8 cellular contexts compared by ENCODE assay signal in genomic region chr4:39977489-39978377, GRCh38. TPM values are rescaled to one million over a fixed set of nuclear protein-coding genes. Genes with fewer than 3 reads are reported as not detected.
DNase-seq lines count a peak whose midpoint lies in the region; FAIRE-seq and TF ChIP-seq lines count a peak whose summit lies in the region.

Gene PDS5A, minus strand, starts transcription at chr4:39977911. Its CDS starts 1,334 bp downstream, at chr4:39976577.

- no peaks in the 10 kb centered on the region for H3F3A ChIP-seq in neural cell (ENCODE audit: insufficient read depth, low read length, poor library complexity, severe bottlenecking)

- peak; percentile 71 for TF ChIP-seq RAD21 in neural cell (conservative IDR thresholded peaks at IDR 0.05)

- no peaks in the 10 kb centered on the region for H3K9me2 ChIP-seq in neural cell (ENCODE audit: insufficient read depth, low read length)

- TF ChIP-seq CTCF in fibroblast of the aortic adventitia (IDR thresholded peaks at IDR 0.05; ENCODE audit: insufficient read depth, low read length) (peak; percentile 61), neural cell (IDR thresholded peaks at IDR 0.05; ENCODE audit: poor library complexity, severe bottlenecking) (peak; percentile 99), stomach (IDR thresholded peaks at IDR 0.05) (peak in 5 of 7 experiments; percentile 54 to 94 (median 82))

- no peaks in the 10 kb centered on the region for H4K20me1 ChIP-seq in neural cell (ENCODE audit: insufficient read depth)

- H3K4me2 ChIP-seq in neural cell (ENCODE audit: low read length): peak within 1 kb of the TSS; percentile 78

- H3K9me3 ChIP-seq in neural cell (ENCODE audit: low read length): no peaks in the 10 kb centered on the region
- no peaks in the 10 kb centered on the region for H3K9me3 ChIP-seq in stomach

- WGBS in stomach, 5 donors: 1 to 4% (median 1%) methylated on average over 34 to 117 of the region's 117 CpGs

- H3K4me3 ChIP-seq in fibroblast of the aortic adventitia (ENCODE audit: low read depth, low read length) (peak within 1 kb of the TSS; percentile 80), neural cell (ENCODE audit: low read length) (peak within 1 kb of the TSS; percentile 97), stomach (peak within 1 kb of the TSS; percentile 80 to 99 (median 91))

- H3K9ac ChIP-seq in neural cell (ENCODE audit: low read length): peak within 1 kb of the TSS; percentile 85

- H3K36me3 ChIP-seq in neural cell (ENCODE audit: insufficient read depth, low read length): peaks cover 5% of the 10 kb centered on the region
- peaks cover 13 to 28% (median 27%) of the 10 kb centered on the region in 4 donors for H3K36me3 ChIP-seq in stomach

- H3K27me3 ChIP-seq in neural cell (ENCODE audit: insufficient read depth, low read depth, low read length) (no peaks in the 10 kb centered on the region), stomach (no peaks in the 10 kb centered on the region)

- peak within 1 kb of the TSS; percentile 75 for H3K27ac ChIP-seq in neural cell (ENCODE audit: low read length)
- H3K27ac ChIP-seq in stomach: peak within 1 kb of the TSS; percentile 96 to 98 (median 97)

- peaks cover 16 to 47% (median 29%) of the 10 kb centered on the region in 4 donors for H3K4me1 ChIP-seq in stomach

- DNase-seq in ELF-1 (ENCODE audit: low read depth, low spot score) (peak; percentile 94), H54 (ENCODE audit: insufficient read length, low spot score) (peak; percentile 76), LoVo (ENCODE audit: low spot score) (peak; percentile 93), fibroblast of the aortic adventitia (ENCODE audit: low read depth) (peak; percentile 79), stomach (peak; percentile 91)
- DNase-seq in activated effector memory CD4-positive, alpha-beta T cell treated with Interleukin-2 at 50 U/mL for 16 hours: peak; percentile 86

- peak within 1 kb of the TSS; percentile 65 for H2AFZ ChIP-seq in neural cell (ENCODE audit: low read depth, low read length)

- intact Hi-C loops in stomach (cut with DNase I; ENCODE audit: low total_unique reads): loop anchor here (5.0 kb wide), 2 partner anchors 280 to 510 kb away; partner anchors contain the start of gene UBE2K

- peaks cover 35% of the 10 kb centered on the region for H3K79me2 ChIP-seq in neural cell (replicated peaks; ENCODE audit: insufficient read depth, low read length)

- TF ChIP-seq EP300 in neural cell (conservative IDR thresholded peaks at IDR 0.05; ENCODE audit: poor library complexity, severe bottlenecking): peak; percentile 72
- no peak for TF ChIP-seq EP300 in stomach (IDR thresholded peaks at IDR 0.05)

- FAIRE-seq in H54 (lab: Jason Lieb, UNC): no peak

- peak; percentile 70 for TF ChIP-seq POLR2A in H54 (IDR thresholded peaks at IDR 0.05; ENCODE audit: low read depth, low read length)
- TF ChIP-seq POLR2A in Raji (IDR thresholded peaks at IDR 0.05; ENCODE audit: insufficient read depth, low read depth, low read length): peak; percentile 85
- no peak for TF ChIP-seq POLR2A in stomach (IDR thresholded peaks at IDR 0.05)

TF ChIP-seq in neural cell, 6 proteins besides CTCF, POLR2A, EP300 and RAD21:
- TF ChIP-seq EZH2 (IDR thresholded peaks at IDR 0.05; ENCODE audit: borderline replicate concordance, insufficient read depth, low read length, poor library complexity, severe bottlenecking) (no peak), SMC3 (conservative IDR thresholded peaks at IDR 0.05; ENCODE audit: poor library complexity) (peak; percentile 80), TAF1 (IDR thresholded peaks at IDR 0.05; ENCODE audit: low read depth) (no peak), REST (IDR thresholded peaks at IDR 0.05; ENCODE audit: borderline replicate concordance) (no peak), MXI1 (conservative IDR thresholded peaks at IDR 0.05; ENCODE audit: poor library complexity, severe bottlenecking) (peak; percentile 75), POLR2AphosphoS5 (IDR thresholded peaks at IDR 0.05) (peak; percentile 35)

RNA-seq across cellular contexts. Expression of gene PDS5A, which starts in this region (rescaled TPM):
- total RNA-seq in fibroblast of the aortic adventitia (ENCODE audit: low replicate concordance): 78.4 and 123 TPM in 2 replicates
- 43.7 and 46.3 TPM in 2 replicates for polyA plus RNA-seq in neural cell
- 102 and 119 TPM in 2 replicates for polyA minus RNA-seq in neural cell
- 100 to 1,000 TPM in 3 of 5 donors, 10 to 100 TPM in 2; 76.4 to 117 (median 111) TPM for total RNA-seq in stomach
- 10 to 100 TPM; 14.7 to 20.5 (median 16.8) TPM for polyA plus RNA-seq in stomach

Comparison
In these comparisons a context has a peak if more than half of its experiments do, and no peak if none do; other contexts are left out.
1. Peak in every context shown above with its lines: DNase-seq, H3K4me3 ChIP-seq and H3K27ac ChIP-seq.
2. POLR2A ChIP-seq: peak in H54 (single experiment) and Raji (single experiment); none in stomach (0 of 4).